In the genomic region with DNA sequence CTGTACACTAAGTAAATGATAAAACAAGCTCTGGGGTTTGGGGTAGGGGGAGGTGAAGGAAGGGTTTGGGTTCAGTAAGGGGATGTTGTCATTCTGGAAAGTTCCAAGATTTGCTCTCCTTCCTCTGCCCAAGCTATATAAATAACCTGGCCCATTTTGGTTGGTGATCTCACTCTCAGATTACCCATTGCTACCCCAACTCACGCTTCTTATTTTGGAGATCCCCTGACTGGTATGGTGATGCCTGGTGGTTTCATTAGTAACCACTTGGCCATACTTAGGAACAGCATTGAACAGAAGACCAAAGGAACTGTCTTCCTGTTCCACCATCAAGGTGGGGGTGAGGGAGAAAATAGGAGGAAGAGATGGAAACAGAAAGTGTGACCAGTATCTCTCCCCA, we compare ENCODE assay signal across 32 cellular contexts.
"Had no signal": no experiment of that assay in that cellular context is flagged by ENCODE, and none has a peak within 500 bp of the region (broad histone marks: within the 10 kb centered on the region; RNA-seq: fewer than 3 reads in every experiment).

No MANE protein-coding gene starts in this region.

- DNase-seq: natural killer cell; occipital lobe; ovary; posterior cingulate gyrus; psoas muscle; right cardiac atrium; right lobe of liver; sigmoid colon; spleen; stimulated activated CD4-positive, alpha-beta T cell treated with anti-CD3 and anti-CD28 coated beads, Interleukin-12 subunit alpha, Interleukin-12 subunit beta, amount 100 ng/mL, for 4 hours; stimulated activated CD4-positive, alpha-beta T cell treated with anti-CD3 and anti-CD28 coated beads, Interleukin-1b, Interleukin-23, amount 100 ng/mL, for 48 hours; stimulated activated CD4-positive, alpha-beta T cell treated with anti-CD3 and anti-CD28 coated beads, Interleukin-4, amount 100 ng/mL, for 1 hour; stimulated activated CD4-positive, alpha-beta T cell treated with anti-CD3 and anti-CD28 coated beads, Interleukin-4, amount 100 ng/mL, for 4 hours; stimulated activated CD8-positive, alpha-beta memory T cell treated with anti-CD3 and anti-CD28 coated beads, Interleukin-4, amount 100 ng/mL, for 48 hours; stimulated activated naive CD4-positive, alpha-beta T cell; stimulated activated naive CD8-positive, alpha-beta T cell treated with anti-CD3 and anti-CD28 coated beads, Interleukin-15, amount 100 ng/mL, for 72 hours; stimulated activated naive CD8-positive, alpha-beta T cell treated with anti-CD3 and anti-CD28 coated beads, Interleukin-15, Interleukin-2, amounts not matched to agents 100 U/mL and 50 U/mL, for 24 hours; substantia nigra; testis; tibial artery; transverse colon; upper lobe of right lung; uterus had no signal

- H3K27ac Mint-ChIP-seq: natural killer cell; nephron; neural progenitor cell; progenitor cell of endocrine pancreas; stimulated activated memory B cell treated with anti-CD40 and anti-IgM and Interleukin-4, amounts not matched to agents 10 μg/mL and 1 μg/mL and 100 μg/mL, for 72 hours; stimulated activated naive CD8-positive, alpha-beta T cell treated with anti-CD3 and anti-CD28 coated beads, Interleukin-15, amount 100 ng/mL, for 72 hours; type B pancreatic cell had no signal

- H3K36me3 ChIP-seq: neural progenitor cell, ovary, right lobe of liver, sigmoid colon, spleen, suprapubic skin, tibial artery, transverse colon, upper lobe of right lung, uterus had no signal

- H3K4me2 ChIP-seq: neural progenitor cell, smooth muscle cell had no signal

- ATAC-seq: natural killer cell; psoas muscle; right cardiac atrium; stimulated activated memory B cell treated with anti-CD40 and anti-IgM and Interleukin-4, amounts not matched to agents 10 μg/mL and 1 μg/mL and 100 μg/mL, for 72 hours; stimulated activated naive CD8-positive, alpha-beta T cell treated with anti-CD3 and anti-CD28 coated beads, Interleukin-15, amount 100 ng/mL, for 72 hours; stimulated activated naive CD8-positive, alpha-beta T cell treated with anti-CD3 and anti-CD28 coated beads, Interleukin-15, Interleukin-2, amounts not matched to agents 100 U/mL and 50 U/mL, for 24 hours; upper lobe of right lung had no signal

- H3K36me3 Mint-ChIP-seq: natural killer cell; neural progenitor cell; stimulated activated memory B cell treated with anti-CD40 and anti-IgM and Interleukin-4, amounts not matched to agents 10 μg/mL and 1 μg/mL and 100 μg/mL, for 72 hours; type B pancreatic cell had no signal

- H3K9ac ChIP-seq: neural progenitor cell, parathyroid adenoma had no signal

- H3K27ac ChIP-seq: neural progenitor cell, ovary, parathyroid adenoma, psoas muscle, right lobe of liver, sigmoid colon, skin epidermis, spleen, suprapubic skin, testis, tibial artery, transverse colon, upper lobe of right lung, uterus had no signal

- H3K27me3 ChIP-seq: neural progenitor cell, ovary, right lobe of liver, sigmoid colon, spleen, suprapubic skin, testis, tibial artery, transverse colon, upper lobe of right lung, uterus had no signal

- H3K79me2 ChIP-seq: parathyroid adenoma had no signal

- H3K4me1 ChIP-seq: parathyroid adenoma, psoas muscle, sigmoid colon, spleen, suprapubic skin, tibial artery, transverse colon, upper lobe of right lung, uterus had no signal

- H3K4me3 ChIP-seq: neural progenitor cell, ovary, psoas muscle, right lobe of liver, sigmoid colon, skin epidermis, smooth muscle cell, spleen, suprapubic skin, testis, tibial artery, transverse colon, upper lobe of right lung, uterus had no signal

- H3K27me3 Mint-ChIP-seq: stimulated activated memory B cell treated with anti-CD40 and anti-IgM and Interleukin-4, amounts not matched to agents 10 μg/mL and 1 μg/mL and 100 μg/mL, for 72 hours; stimulated activated naive CD8-positive, alpha-beta T cell treated with anti-CD3 and anti-CD28 coated beads, Interleukin-15, amount 100 ng/mL, for 72 hours; type B pancreatic cell had no signal

- H2AFZ ChIP-seq: neural progenitor cell, parathyroid adenoma had no signal

- H3K9me3 Mint-ChIP-seq: nephron; neural progenitor cell; stimulated activated memory B cell treated with anti-CD40 and anti-IgM and Interleukin-4, amounts not matched to agents 10 μg/mL and 1 μg/mL and 100 μg/mL, for 72 hours; type B pancreatic cell had no signal

- H3K9me3 ChIP-seq: ovary, psoas muscle, right lobe of liver, sigmoid colon, suprapubic skin, testis, tibial artery, transverse colon, upper lobe of right lung, uterus had no signal

- H3K4me3 Mint-ChIP-seq: natural killer cell; nephron; neural progenitor cell; stimulated activated memory B cell treated with anti-CD40 and anti-IgM and Interleukin-4, amounts not matched to agents 10 μg/mL and 1 μg/mL and 100 μg/mL, for 72 hours; stimulated activated naive CD8-positive, alpha-beta T cell treated with anti-CD3 and anti-CD28 coated beads, Interleukin-15, amount 100 ng/mL, for 72 hours; type B pancreatic cell had no signal

- H3K4me1 Mint-ChIP-seq: natural killer cell; nephron; stimulated activated memory B cell treated with anti-CD40 and anti-IgM and Interleukin-4, amounts not matched to agents 10 μg/mL and 1 μg/mL and 100 μg/mL, for 72 hours; stimulated activated naive CD8-positive, alpha-beta T cell treated with anti-CD3 and anti-CD28 coated beads, Interleukin-15, amount 100 ng/mL, for 72 hours had no signal
